ENCODE assay signal across 8 cellular contexts in genomic region chr19:16075430-16076153, GRCh38. TPM values are rescaled to one million over a fixed set of nuclear protein-coding genes. Genes with fewer than 3 reads are reported as not detected.
DNase-seq lines count a peak whose midpoint lies in the region; ATAC-seq, FAIRE-seq and TF ChIP-seq lines count a peak whose summit lies in the region.

No MANE protein-coding gene starts in this region.

- H2AFZ ChIP-seq in SU-DHL-6 (ENCODE audit: low read depth, low read length, severe bottlenecking): peak overlapping the region; percentile 66

- peaks cover 45% of the 10 kb centered on the region for H3F3A ChIP-seq in SU-DHL-6 (ENCODE audit: insufficient read depth)

- H3K79me2 ChIP-seq in SU-DHL-6 (ENCODE audit: insufficient read depth, low read length): peaks cover 30% of the 10 kb centered on the region

- H3K9me3 ChIP-seq in SU-DHL-6 (ENCODE audit: insufficient read depth, low read length): no peaks in the 10 kb centered on the region

- DNase-seq in GM12891 (ENCODE audit: insufficient read length, low spot score) (no peak), fibroblast of mammary gland (ENCODE audit: low read depth) (peak; percentile 55), sciatic nerve (ENCODE audit: low spot score) (peak; percentile 63), activated gamma-delta T cell (lab: John Stamatoyannopoulos, UW) (no peak), epidermal melanocyte (ENCODE audit: insufficient read length, low spot score) (no peak), hepatic stellate cell (ENCODE audit: low spot score) (no peak), DMS 273 (lab: John Stamatoyannopoulos, UW; ENCODE audit: unreplicated experiment) (no peak)

- no peak overlapping the region for H3K27ac ChIP-seq in SU-DHL-6 (ENCODE audit: low read depth, low read length)

- no peak for ATAC-seq in sciatic nerve

- TF ChIP-seq CTCF in SU-DHL-6 (IDR thresholded peaks at IDR 0.05; ENCODE audit: insufficient read depth, low read length, poor library complexity, severe bottlenecking) (no peak), fibroblast of mammary gland (conservative IDR thresholded peaks at IDR 0.05; ENCODE audit: control insufficient read depth, insufficient read depth, low read depth, low read length) (no peak)

- H3K4me2 ChIP-seq in SU-DHL-6 (ENCODE audit: low read depth, low read length, poor library complexity, severe bottlenecking): peak overlapping the region; percentile 94

- intact Hi-C loops in sciatic nerve (cut with DNase I): no loop called here

- no peaks in the 10 kb centered on the region for H3K27me3 ChIP-seq in SU-DHL-6 (ENCODE audit: low read length)

- H3K36me3 ChIP-seq in SU-DHL-6 (ENCODE audit: low read length): no peaks in the 10 kb centered on the region

- no peaks in the 10 kb centered on the region for H4K20me1 ChIP-seq in SU-DHL-6 (ENCODE audit: low read depth, low read length)

- H3K4me3 ChIP-seq in SU-DHL-6 (ENCODE audit: insufficient read depth, low read length, poor library complexity, severe bottlenecking) (peak overlapping the region; percentile 89), fibroblast of mammary gland (ENCODE audit: control insufficient read depth, low read depth, low read length) (peak overlapping the region; percentile 60)

- no peak for TF ChIP-seq POLR2A in GM12891 (IDR thresholded peaks at IDR 0.05; ENCODE audit: low read depth, low read length)

- peak overlapping the region; percentile 92 for H3K9ac ChIP-seq in SU-DHL-6 (ENCODE audit: low read length)

- no peaks in the 10 kb centered on the region for H3K9me2 ChIP-seq in SU-DHL-6 (replicated peaks; ENCODE audit: insufficient read depth, low read length)

- no peak for FAIRE-seq in GM12891 (lab: Jason Lieb, UNC)

TF ChIP-seq in GM12891, 5 proteins besides CTCF, POLR2A, EP300 and RAD21:
- 0 out of 2 replicates have a peak, but pooled peaks have one; percentile 19 for TF ChIP-seq POU2F2 (IDR thresholded peaks at IDR 0.05; ENCODE audit: low read depth, low read length)
- no peak; the same call in 1 of the 2 replicates for TF ChIP-seq POLR2AphosphoS5 (IDR thresholded peaks at IDR 0.05; ENCODE audit: low read depth, low read length)
- TF ChIP-seq TAF1 (IDR thresholded peaks at IDR 0.05; ENCODE audit: low read depth, low read length): no peak
- TF ChIP-seq PAX5 (IDR thresholded peaks at IDR 0.05; ENCODE audit: insufficient read depth, low read length, severe bottlenecking): no peak
- TF ChIP-seq SPI1 (IDR thresholded peaks at IDR 0.05; ENCODE audit: low read depth, low read length): no peak
TF ChIP-seq in GM12891: peak in this region for 1.

RNA-seq across cellular contexts. Expression of gene TPM4, which starts 0.7 kb away (rescaled TPM):
- polyA plus RNA-seq in GM12891 (2012; ENCODE audit: low read depth, missing spikeins): 247 TPM
- 543 TPM for total RNA-seq in sciatic nerve

RNA-seq across cellular contexts. Expression of gene RAB8A, which starts 36.1 kb away (rescaled TPM):
- 118 TPM for polyA plus RNA-seq in GM12891 (2012; ENCODE audit: low read depth, missing spikeins)
- total RNA-seq in sciatic nerve: 49.6 TPM

Comparison
In these comparisons a context has a peak if more than half of its experiments do, and no peak if none do; other contexts are left out.
1. DNase-seq: peak in fibroblast of mammary gland (single experiment) and sciatic nerve (single experiment); none in GM12891 (single experiment), activated gamma-delta T cell (single experiment), epidermal melanocyte (single experiment), hepatic stellate cell (single experiment) and DMS 273 (single experiment).